In the genomic region with DNA sequence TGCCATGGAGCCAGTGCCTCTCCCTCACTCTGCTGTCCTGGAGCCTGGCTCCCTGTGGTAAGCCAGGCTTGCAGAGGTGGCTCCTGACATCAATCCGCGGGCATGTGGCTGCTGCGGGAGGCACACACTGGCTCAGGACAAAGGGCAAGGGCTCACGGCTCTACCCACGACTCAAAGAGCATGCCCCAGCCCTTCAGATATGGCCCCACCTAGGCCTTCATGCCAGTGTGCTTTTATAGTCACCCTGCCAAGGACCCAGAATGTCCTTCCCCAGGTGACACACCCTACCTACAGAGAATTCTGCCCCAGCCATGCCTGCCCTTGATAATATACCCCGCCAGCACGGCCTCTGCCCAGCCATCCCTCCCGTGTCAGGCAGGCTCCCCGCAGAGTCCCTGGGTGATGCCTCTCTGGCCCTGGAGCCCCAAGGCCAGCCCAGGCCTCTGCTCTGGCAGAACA, we compare ENCODE assay signal across 8 cellular contexts. TPM values are rescaled to one million over a fixed set of nuclear protein-coding genes. Genes with fewer than 3 reads are reported as not detected.
A peak's percentile ranks its signal among the peaks of the same experiment; 100 is the strongest.
DNase-seq lines count a peak whose midpoint lies in the region; ATAC-seq lines count a peak whose summit lies in the region.

No MANE protein-coding gene starts in this region.

- DNase-seq in DMS79 treated with DMSO at 0.1 percent for 48 hours (lab: John Stamatoyannopoulos, UW) = peak; percentile 24
- no peak for DNase-seq in DMS79 (lab: John Stamatoyannopoulos, UW)
- no peak for DNase-seq in activated naive CD8-positive, alpha-beta T cell treated with anti-CD3 and anti-CD28 coated beads, Interleukin-2, amount 10 ng/mL, durations not matched to agents 7 days and 5 days
- DNase-seq in stimulated activated naive CD8-positive, alpha-beta T cell treated with anti-CD3 and anti-CD28 coated beads, Interleukin-15, amount 100 ng/mL, for 72 hours = peak in 1 of 2 donors; percentile 12
- DNase-seq in occipital lobe (lab: John Stamatoyannopoulos, UW) = no peak
- DNase-seq in NCI-H1048 (lab: John Stamatoyannopoulos, UW) = no peak
- no peak for DNase-seq in NCI-H1105 treated with DMSO at 0.1 percent for 48 hours (lab: John Stamatoyannopoulos, UW)

- H3K4me3 Mint-ChIP-seq in activated naive CD8-positive, alpha-beta T cell treated with anti-CD3 and anti-CD28 coated beads, Interleukin-2, amount 10 ng/mL, durations not matched to agents 7 days and 5 days = peak overlapping the region; percentile 88
- peak overlapping the region; percentile 96 to 99 for H3K4me3 Mint-ChIP-seq in stimulated activated naive CD8-positive, alpha-beta T cell treated with anti-CD3 and anti-CD28 coated beads, Interleukin-15, amount 100 ng/mL, for 72 hours

- H3K36me3 ChIP-seq in iPS-15b (ENCODE audit: control insufficient read depth, insufficient read depth, low read length) = peaks cover 4% of the 10 kb centered on the region

- H3K27me3 Mint-ChIP-seq in activated naive CD8-positive, alpha-beta T cell treated with anti-CD3 and anti-CD28 coated beads, Interleukin-2, amount 10 ng/mL, durations not matched to agents 7 days and 5 days = no peaks in the 10 kb centered on the region
- H3K27me3 Mint-ChIP-seq in stimulated activated naive CD8-positive, alpha-beta T cell treated with anti-CD3 and anti-CD28 coated beads, Interleukin-15, amount 100 ng/mL, for 72 hours = no peaks in the 10 kb centered on the region

- H3K4me1 ChIP-seq in iPS-15b (ENCODE audit: control insufficient read depth, insufficient read depth, low read length) = peaks cover 8% of the 10 kb centered on the region

- no peaks in the 10 kb centered on the region for H3K9me3 ChIP-seq in iPS-15b (ENCODE audit: control insufficient read depth, insufficient read depth, low read length)

- H3K27ac Mint-ChIP-seq in activated naive CD8-positive, alpha-beta T cell treated with anti-CD3 and anti-CD28 coated beads, Interleukin-2, amount 10 ng/mL, durations not matched to agents 7 days and 5 days = peak overlapping the region; percentile 84
- H3K27ac Mint-ChIP-seq in stimulated activated naive CD8-positive, alpha-beta T cell treated with anti-CD3 and anti-CD28 coated beads, Interleukin-15, amount 100 ng/mL, for 72 hours = peak overlapping the region; percentile 78 to 92

- no peak for ATAC-seq in activated naive CD8-positive, alpha-beta T cell treated with anti-CD3 and anti-CD28 coated beads, Interleukin-2, amount 10 ng/mL, durations not matched to agents 7 days and 5 days (ENCODE audit: low read depth)
- ATAC-seq in stimulated activated naive CD8-positive, alpha-beta T cell treated with anti-CD3 and anti-CD28 coated beads, Interleukin-15, amount 100 ng/mL, for 72 hours = no peak

- peak overlapping the region; percentile 65 for H3K9ac ChIP-seq in iPS-15b (ENCODE audit: low read depth, low read length)

- no peaks in the 10 kb centered on the region for H3K9me3 Mint-ChIP-seq in activated naive CD8-positive, alpha-beta T cell treated with anti-CD3 and anti-CD28 coated beads, Interleukin-2, amount 10 ng/mL, durations not matched to agents 7 days and 5 days
- H3K9me3 Mint-ChIP-seq in stimulated activated naive CD8-positive, alpha-beta T cell treated with anti-CD3 and anti-CD28 coated beads, Interleukin-15, amount 100 ng/mL, for 72 hours = no peaks in the 10 kb centered on the region

- peaks cover 2% of the 10 kb centered on the region for H3K36me3 Mint-ChIP-seq in activated naive CD8-positive, alpha-beta T cell treated with anti-CD3 and anti-CD28 coated beads, Interleukin-2, amount 10 ng/mL, durations not matched to agents 7 days and 5 days

- peaks cover 30% of the 10 kb centered on the region for H3K4me1 Mint-ChIP-seq in activated naive CD8-positive, alpha-beta T cell treated with anti-CD3 and anti-CD28 coated beads, Interleukin-2, amount 10 ng/mL, durations not matched to agents 7 days and 5 days
- H3K4me1 Mint-ChIP-seq in stimulated activated naive CD8-positive, alpha-beta T cell treated with anti-CD3 and anti-CD28 coated beads, Interleukin-15, amount 100 ng/mL, for 72 hours = peaks cover 51% of the 10 kb centered on the region

- peak overlapping the region; percentile 64 for H3K4me3 ChIP-seq in iPS-15b (ENCODE audit: low read depth, low read length)

- POLR2A ChIA-PET in activated naive CD8-positive, alpha-beta T cell treated with anti-CD3 and anti-CD28 coated beads, Interleukin-2, amount 10 ng/mL, durations not matched to agents 7 days and 5 days (lab: Charles Lee) = interaction anchor here (1.3 to 2.9 kb wide), 4 partner anchors 10 to 127 kb away, joined by 3 to 42 read pairs (median 9); partner anchors contain the start of genes LTC4S and SQSTM1

- H3K27me3 ChIP-seq in iPS-15b (ENCODE audit: control insufficient read depth, insufficient read depth, low read length) = no peaks in the 10 kb centered on the region

RNA-seq across cellular contexts. Expression of gene MGAT4B, which starts 1.6 kb away (rescaled TPM):
- total RNA-seq in activated naive CD8-positive, alpha-beta T cell treated with anti-CD3 and anti-CD28 coated beads, Interleukin-2, amount 10 ng/mL, durations not matched to agents 7 days and 5 days = 100 to 1,000 TPM; 118 TPM
- total RNA-seq in occipital lobe = 47.4 TPM

RNA-seq across cellular contexts. Expression of gene LTC4S, which starts 11.3 kb away (rescaled TPM):
- 1 to 10 TPM; 5.7 to 6.3 TPM for total RNA-seq in activated naive CD8-positive, alpha-beta T cell treated with anti-CD3 and anti-CD28 coated beads, Interleukin-2, amount 10 ng/mL, durations not matched to agents 7 days and 5 days
- total RNA-seq in occipital lobe = 1.7 TPM

RNA-seq across cellular contexts. Expression of gene SQSTM1, which starts 15.6 kb away (rescaled TPM):
- 100 to 1,000 TPM; 196 to 216 TPM for total RNA-seq in activated naive CD8-positive, alpha-beta T cell treated with anti-CD3 and anti-CD28 coated beads, Interleukin-2, amount 10 ng/mL, durations not matched to agents 7 days and 5 days
- total RNA-seq in occipital lobe = 53.5 TPM

RNA-seq across cellular contexts. Expression of gene MRNIP, which starts 53.5 kb away (rescaled TPM):
- total RNA-seq in activated naive CD8-positive, alpha-beta T cell treated with anti-CD3 and anti-CD28 coated beads, Interleukin-2, amount 10 ng/mL, durations not matched to agents 7 days and 5 days = 10 to 100 TPM; 46.1 to 47.4 TPM
- 26.7 TPM for total RNA-seq in occipital lobe
